ENCODE assay signal across 19 cellular contexts in genomic region chr3:136146981-136147729, GRCh38. TPM values are rescaled to one million over a fixed set of nuclear protein-coding genes. Genes with fewer than 3 reads are reported as not detected.
DNase-seq lines count a peak whose midpoint lies in the region; ATAC-seq and TF ChIP-seq lines count a peak whose summit lies in the region.
"Had no signal": no experiment of that assay in that cellular context is flagged by ENCODE, and none has a peak within 500 bp of the region (broad histone marks: within the 10 kb centered on the region; RNA-seq: fewer than 3 reads in every experiment).

No MANE protein-coding gene starts in this region.

- DNase-seq in CD8-positive, alpha-beta T cell = no peak
- DNase-seq in HAP-1 (ENCODE audit: low spot score in 2 of 2) (peak; percentile 57 to 79), natural killer cell (no peak), kidney glomerular epithelial cell (lab: John Stamatoyannopoulos, UW) (no peak), SIG-M5 (lab: John Stamatoyannopoulos, UW) (no peak)
- DNase-seq in activated naive CD8-positive, alpha-beta T cell treated with anti-CD3 and anti-CD28 coated beads for 36 hours = no peak
- DNase-seq: activated CD4-positive, alpha-beta T cell treated with anti-CD3 and anti-CD28 coated beads for 36 hours; DMS79 treated with DMSO at 0.1 percent for 48 hours; GOT3; lower lobe of right lung; NCI-H1092 treated with DMSO at 0.1 percent for 48 hours; NCI-H2227 treated with DMSO at 0.1 percent for 48 hours; substantia nigra; T1000 had no signal

- in situ Hi-C loops in HAP-1 (cut with MboI; ENCODE audit: low sequenced_read_pairs) = no loop called here

- H3K36me3 ChIP-seq in CD8-positive, alpha-beta T cell (ENCODE audit: insufficient read depth, low read length) = peaks cover 17% of the 10 kb centered on the region
- H3K36me3 ChIP-seq in HAP-1 (replicated peaks) = peaks cover 9% of the 10 kb centered on the region

- no peaks in the 10 kb centered on the region for H3K9me3 ChIP-seq in CD8-positive, alpha-beta T cell (ENCODE audit: low read length)
- H3K9me3 ChIP-seq in HAP-1 = no peaks in the 10 kb centered on the region
- H3K9me3 ChIP-seq: BLaER1, gastroesophageal sphincter, lower lobe of right lung, right atrium auricular region had no signal

- peaks cover 19% of the 10 kb centered on the region for H3K4me1 ChIP-seq in CD8-positive, alpha-beta T cell (ENCODE audit: insufficient read depth, low read length)
- peaks cover 49% of the 10 kb centered on the region for H3K4me1 ChIP-seq in HAP-1

- no peak overlapping the region for H3K4me3 ChIP-seq in CD8-positive, alpha-beta T cell (ENCODE audit: low read depth, low read length)
- H3K4me3 ChIP-seq in HAP-1 = no peak overlapping the region
- H3K4me3 ChIP-seq: BLaER1, gastroesophageal sphincter, lower lobe of right lung, right atrium auricular region had no signal

- H3K4me1 Mint-ChIP-seq in CD8-positive, alpha-beta T cell (ENCODE audit: low read depth) = peaks cover 49% of the 10 kb centered on the region
- H3K4me1 Mint-ChIP-seq in activated naive CD8-positive, alpha-beta T cell treated with anti-CD3 and anti-CD28 coated beads for 36 hours = peaks cover 51% of the 10 kb centered on the region
- H3K4me1 Mint-ChIP-seq in natural killer cell = peaks cover 57 to 67% of the 10 kb centered on the region in 2 donors

- CTCF ChIA-PET in CD8-positive, alpha-beta T cell (lab: Charles Lee) = interaction anchor here (0.8 kb wide), 1 partner anchor 60 kb away, joined by 3 read pairs; no protein-coding TSS in a partner anchor

- H3K27me3 ChIP-seq in CD8-positive, alpha-beta T cell (ENCODE audit: insufficient read depth, low read length) = no peaks in the 10 kb centered on the region
- H3K27me3 ChIP-seq in HAP-1 (ENCODE audit: low read depth) = no peaks in the 10 kb centered on the region
- H3K27me3 ChIP-seq: BLaER1, gastroesophageal sphincter, right atrium auricular region had no signal

- TF ChIP-seq CTCF in CD8-positive, alpha-beta T cell (IDR thresholded peaks at IDR 0.05) = no peak
- TF ChIP-seq CTCF in natural killer cell (IDR thresholded peaks at IDR 0.05) = no peak

- no peak for ATAC-seq in CD8-positive, alpha-beta T cell
- ATAC-seq in natural killer cell (no peak), HG02981 (IDR thresholded peaks at IDR 0.05; ENCODE audit: unreplicated experiment) (no peak)
- ATAC-seq: activated CD4-positive, alpha-beta T cell treated with anti-CD3 and anti-CD28 coated beads for 36 hours; gastroesophageal sphincter; lower lobe of right lung had no signal

- H3K36me3 Mint-ChIP-seq in CD8-positive, alpha-beta T cell = peaks cover 43% of the 10 kb centered on the region
- peaks cover 16% of the 10 kb centered on the region for H3K36me3 Mint-ChIP-seq in activated naive CD8-positive, alpha-beta T cell treated with anti-CD3 and anti-CD28 coated beads for 36 hours
- H3K36me3 Mint-ChIP-seq in natural killer cell = peaks cover 26% of the 10 kb centered on the region

- peak overlapping the region; percentile 70 for H3K27ac Mint-ChIP-seq in CD8-positive, alpha-beta T cell
- peak overlapping the region; percentile 45 for H3K27ac Mint-ChIP-seq in activated naive CD8-positive, alpha-beta T cell treated with anti-CD3 and anti-CD28 coated beads for 36 hours
- peak overlapping the region; percentile 44 to 75 for H3K27ac Mint-ChIP-seq in natural killer cell

- intact Hi-C loops in CD8-positive, alpha-beta T cell (cut with DNase I, micrococcal nuclease) = no loop called here
- intact Hi-C loops in natural killer cell (cut with micrococcal nuclease) = no loop called here

- POLR2A ChIA-PET in CD8-positive, alpha-beta T cell (lab: Charles Lee) = interaction anchor here (0.6 to 1.5 kb wide), 2 partner anchors 11 to 606 kb away, joined by 3 read pairs; no protein-coding TSS in a partner anchor

- no peaks in the 10 kb centered on the region for H3K27me3 Mint-ChIP-seq in CD8-positive, alpha-beta T cell (ENCODE audit: low read depth)
- H3K27me3 Mint-ChIP-seq in activated naive CD8-positive, alpha-beta T cell treated with anti-CD3 and anti-CD28 coated beads for 36 hours = no peaks in the 10 kb centered on the region
- no peaks in the 10 kb centered on the region for H3K27me3 Mint-ChIP-seq in natural killer cell (ENCODE audit: low read depth in 2 of 2)
- H3K27me3 Mint-ChIP-seq: activated CD4-positive, alpha-beta T cell treated with anti-CD3 and anti-CD28 coated beads for 36 hours had no signal

- no peaks in the 10 kb centered on the region for H3K9me3 Mint-ChIP-seq in CD8-positive, alpha-beta T cell
- H3K9me3 Mint-ChIP-seq in activated naive CD8-positive, alpha-beta T cell treated with anti-CD3 and anti-CD28 coated beads for 36 hours = no peaks in the 10 kb centered on the region
- H3K9me3 Mint-ChIP-seq in natural killer cell = no peaks in the 10 kb centered on the region
- H3K9me3 Mint-ChIP-seq: neural crest cell had no signal

- no peak overlapping the region for H3K4me3 Mint-ChIP-seq in CD8-positive, alpha-beta T cell
- H3K4me3 Mint-ChIP-seq in activated naive CD8-positive, alpha-beta T cell treated with anti-CD3 and anti-CD28 coated beads for 36 hours = no peak overlapping the region
- H3K4me3 Mint-ChIP-seq in natural killer cell = no peak overlapping the region
- H3K4me3 Mint-ChIP-seq: activated CD4-positive, alpha-beta T cell treated with anti-CD3 and anti-CD28 coated beads for 36 hours; neural crest cell had no signal

- no peak overlapping the region for H3K27ac ChIP-seq in CD8-positive, alpha-beta T cell (ENCODE audit: low read depth, low read length)
- H3K27ac ChIP-seq: BLaER1, gastroesophageal sphincter, lower lobe of right lung, right atrium auricular region had no signal

RNA-seq across cellular contexts. Expression of gene MSL2, which starts 49.0 kb away (rescaled TPM):
- total RNA-seq in CD8-positive, alpha-beta T cell = 100 to 1,000 TPM; 195 to 203 TPM
- 10 to 100 TPM; 44.0 to 44.1 TPM for total RNA-seq in activated naive CD8-positive, alpha-beta T cell treated with anti-CD3 and anti-CD28 coated beads for 36 hours
- 100 to 1,000 TPM; 104 to 114 (median 110) TPM for total RNA-seq in natural killer cell

Comparison
In these comparisons a context has a peak if more than half of its experiments do, and no peak if none do; other contexts are left out.
1. DNase-seq: peak in HAP-1 (2 of 2); none in CD8-positive, alpha-beta T cell (0 of 7), activated naive CD8-positive, alpha-beta T cell treated with anti-CD3 and anti-CD28 coated beads for 36 hours (single experiment), natural killer cell (single experiment), kidney glomerular epithelial cell (single experiment) and SIG-M5 (single experiment).
2. Peak in every context shown above with its lines, with median percentiles within 50 percentile points of each other: H3K27ac Mint-ChIP-seq.